Comparison of ENCODE assay signal across 21 cellular contexts in the genomic region with DNA sequence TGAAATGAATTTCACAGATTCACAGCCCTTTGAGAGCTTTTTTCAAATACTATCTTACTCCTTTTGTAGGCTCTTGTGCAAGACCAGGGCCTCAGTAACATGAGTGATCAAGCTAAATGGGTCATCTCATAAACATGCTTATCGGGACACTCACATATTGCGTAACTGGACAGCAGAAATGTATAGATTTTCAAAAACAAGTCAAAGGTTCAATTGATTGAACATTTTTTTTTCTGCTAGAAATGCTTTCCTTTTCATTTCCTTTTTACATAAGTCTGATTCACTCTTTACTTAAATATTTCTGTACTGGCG. TPM values are rescaled to one million over a fixed set of nuclear protein-coding genes. Genes with fewer than 3 reads are reported as not detected.
DNase-seq lines count a peak whose midpoint lies in the region; ATAC-seq and TF ChIP-seq lines count a peak whose summit lies in the region.
"Had no signal": no experiment of that assay in that cellular context is flagged by ENCODE, and none has a peak within 500 bp of the region (broad histone marks: within the 10 kb centered on the region; RNA-seq: fewer than 3 reads in every experiment).

No MANE protein-coding gene starts in this region.

- no peaks in the 10 kb centered on the region for H3K27me3 ChIP-seq in mesenchymal stem cell (ENCODE audit: control insufficient read depth in 1 of 2, insufficient read depth in 1 of 2, low read length in 2 of 2)
- H3K27me3 ChIP-seq: gastrocnemius medialis, SJSA1 had no signal

- no peak for TF ChIP-seq CTCF in choroid plexus epithelial cell (conservative IDR thresholded peaks at IDR 0.05; ENCODE audit: low read depth, low read length)

- no peak overlapping the region for H4K91ac ChIP-seq in mesenchymal stem cell (ENCODE audit: low read length)

- H3K4me3 ChIP-seq in choroid plexus epithelial cell (ENCODE audit: low read depth, low read length) (no peak overlapping the region), mesenchymal stem cell (ENCODE audit: insufficient read depth in 1 of 2, low read depth in 1 of 2, low read length in 2 of 2) (no peak overlapping the region)
- H3K4me3 ChIP-seq: gastrocnemius medialis, mucosa of descending colon, psoas muscle, SJSA1 had no signal

- no peak overlapping the region for H2BK15ac ChIP-seq in mesenchymal stem cell (ENCODE audit: low read depth, poor library complexity, severe bottlenecking)

- H3K27ac ChIP-seq in mesenchymal stem cell (ENCODE audit: low read length, poor library complexity, severe bottlenecking) = no peak overlapping the region
- H3K27ac ChIP-seq: gastrocnemius medialis, psoas muscle, SJSA1 had no signal

- no peak for ATAC-seq in HG02884 (IDR thresholded peaks at IDR 0.05; ENCODE audit: unreplicated experiment)
- ATAC-seq: gastrocnemius medialis, mucosa of descending colon, psoas muscle had no signal

- no peak overlapping the region for H3K9ac ChIP-seq in mesenchymal stem cell (ENCODE audit: low read length)

- H3K9me3 ChIP-seq in mesenchymal stem cell (ENCODE audit: control insufficient read depth, low read length) = no peaks in the 10 kb centered on the region
- H3K9me3 ChIP-seq: gastrocnemius medialis, mucosa of descending colon, psoas muscle, SJSA1 had no signal

- H2BK120ac ChIP-seq in mesenchymal stem cell (ENCODE audit: low read depth, low read length) = no peak overlapping the region

- H3K4ac ChIP-seq in mesenchymal stem cell (ENCODE audit: low read depth in 1 of 2, low read length in 2 of 2) = no peak overlapping the region

- no peak overlapping the region for H3K4me2 ChIP-seq in mesenchymal stem cell (ENCODE audit: low read length, poor library complexity, severe bottlenecking)

- H4K8ac ChIP-seq in mesenchymal stem cell (ENCODE audit: low read length) = no peak overlapping the region

- no peak overlapping the region for H3K14ac ChIP-seq in mesenchymal stem cell (ENCODE audit: low read length in 2 of 2)

- no peak overlapping the region for H2AK5ac ChIP-seq in mesenchymal stem cell (ENCODE audit: low read length, severe bottlenecking)

- H2AFZ ChIP-seq in mesenchymal stem cell (ENCODE audit: low read depth, low read length) = no peak overlapping the region

- 69% methylated on average over 3 of the region's 3 CpGs for WGBS in mesenchymal stem cell

- no peaks in the 10 kb centered on the region for H3K79me1 ChIP-seq in mesenchymal stem cell (replicated peaks; ENCODE audit: low read length, poor library complexity, severe bottlenecking)

- no peak overlapping the region for H3K23ac ChIP-seq in mesenchymal stem cell (ENCODE audit: low read length in 2 of 2)

- H3K36me3 ChIP-seq in mesenchymal stem cell (ENCODE audit: control insufficient read depth in 1 of 2, insufficient read depth in 2 of 2, low read depth in 1 of 2, low read length in 2 of 2) = no peaks in the 10 kb centered on the region
- H3K36me3 ChIP-seq: gastrocnemius medialis, SJSA1 had no signal

- no peaks in the 10 kb centered on the region for H3K4me1 ChIP-seq in mesenchymal stem cell (ENCODE audit: control insufficient read depth, insufficient read depth, low read depth, low read length)
- H3K4me1 ChIP-seq: gastrocnemius medialis, psoas muscle, SJSA1 had no signal

- no peak overlapping the region for H2BK12ac ChIP-seq in mesenchymal stem cell (ENCODE audit: low read length in 2 of 2)

- DNase-seq in DMS114 treated with DMSO at 0.1 percent for 48 hours (lab: John Stamatoyannopoulos, UW; ENCODE audit: unreplicated experiment) (peak; percentile 77), HuH-7.5 (ENCODE audit: low spot score) (peak; percentile 56), choroid plexus epithelial cell (ENCODE audit: low read depth) (peak; percentile 64), mesenchymal stem cell (peak; percentile 70), hypothalamus (lab: John Stamatoyannopoulos, UW) (no peak), SHP77 treated with DMSO at 0.1 percent for 48 hours (lab: John Stamatoyannopoulos, UW) (no peak), cerebellar nuclear complex (lab: John Stamatoyannopoulos, UW) (no peak)
- DNase-seq: activated CD4-positive, alpha-beta memory T cell treated with anti-CD3 and anti-CD28 coated beads, Interleukin-2, amount 10 ng/mL, durations not matched to agents 7 days and 5 days; activated naive CD4-positive, alpha-beta T cell; activated T-cell treated with anti-CD3 and anti-CD28 coated beads, Interleukin-2, amount 50 U/mL, for 1 hour; aorta; CD4-positive, alpha-beta memory T cell; DND-41; gastrocnemius medialis; mucosa of descending colon; NCI-H1436 treated with DMSO at 0.1 percent for 48 hours; NCI-H2171; NCI-H748 treated with DMSO at 0.1 percent for 48 hours; psoas muscle had no signal

- no peak overlapping the region for H2BK5ac ChIP-seq in mesenchymal stem cell (ENCODE audit: low read depth, low read length, poor library complexity, severe bottlenecking)

- no peak overlapping the region for H3K18ac ChIP-seq in mesenchymal stem cell (ENCODE audit: low read depth in 1 of 2, low read length in 2 of 2)

RNA-seq across cellular contexts. Expression of a gene that starts 8.7 kb away (rescaled TPM):
- 3.1 TPM for polyA plus RNA-seq in mesenchymal stem cell (2013, experiment 1 of 2)
- polyA plus RNA-seq in mesenchymal stem cell (2013, experiment 2 of 2) = 3.9 TPM
- polyA plus RNA-seq: CD4-positive, alpha-beta memory T cell; psoas muscle had no signal

RNA-seq across cellular contexts. Expression of a gene that starts 42.8 kb away (rescaled TPM):
- polyA plus RNA-seq in mesenchymal stem cell (2013, experiment 1 of 2) = 17.9 TPM
- 17.4 TPM for polyA plus RNA-seq in mesenchymal stem cell (2013, experiment 2 of 2)

Comparison
In these comparisons a context has a peak if more than half of its experiments do, and no peak if none do; other contexts are left out.
1. DNase-seq: peak in DMS114 treated with DMSO at 0.1 percent for 48 hours (single experiment), HuH-7.5 (single experiment), choroid plexus epithelial cell (single experiment) and mesenchymal stem cell (single experiment); none in hypothalamus (0 of 51), SHP77 treated with DMSO at 0.1 percent for 48 hours (single experiment) and cerebellar nuclear complex (0 of 2).